8 cellular contexts compared by ENCODE assay signal in genomic region chr1:229514578-229515275, GRCh38. TPM values are rescaled to one million over a fixed set of nuclear protein-coding genes. Genes with fewer than 3 reads are reported as not detected.
A peak's percentile ranks its signal among the peaks of the same experiment; 100 is the strongest.
DNase-seq lines count a peak whose midpoint lies in the region; ATAC-seq and TF ChIP-seq lines count a peak whose summit lies in the region.

No MANE protein-coding gene starts in this region.

- no peak overlapping the region for H3K4me2 ChIP-seq in KMS-11

- no peaks in the 10 kb centered on the region for H3K9me3 Mint-ChIP-seq in type B pancreatic cell

- H3K4me1 ChIP-seq in KMS-11 (ENCODE audit: low read depth, poor library complexity, severe bottlenecking), result peaks cover 14% of the 10 kb centered on the region
- H3K4me1 ChIP-seq in foreskin keratinocyte, result no peaks in the 10 kb centered on the region

- H3K9ac ChIP-seq in KMS-11, result no peak overlapping the region

- H3K27me3 ChIP-seq in KMS-11 (ENCODE audit: insufficient read depth, low read depth), result no peaks in the 10 kb centered on the region
- no peaks in the 10 kb centered on the region for H3K27me3 ChIP-seq in foreskin keratinocyte

- no peaks in the 10 kb centered on the region for H3K36me3 ChIP-seq in KMS-11 (ENCODE audit: insufficient read depth)

- H3K27ac ChIP-seq in KMS-11 (no peak overlapping the region), foreskin keratinocyte (no peak overlapping the region)

- peak; percentile 85 for DNase-seq in AG20443 (ENCODE audit: low spot score)
- peak; percentile 82 for DNase-seq in RPMI8226
- DNase-seq in activated effector memory CD4-positive, alpha-beta T cell treated with Interleukin-2 at 50 U/mL for 16 hours, result peak; percentile 40
- DNase-seq in foreskin keratinocyte, result peak; percentile 18 to 55
- peak; percentile 26 for DNase-seq in occipital lobe (lab: John Stamatoyannopoulos, UW)
- no peak for DNase-seq in type B pancreatic cell (ENCODE audit: extremely low spot score, unreplicated experiment)

- H3K27me3 Mint-ChIP-seq in type B pancreatic cell, result no peaks in the 10 kb centered on the region

- H3K4me1 Mint-ChIP-seq in type B pancreatic cell (ENCODE audit: unreplicated experiment), result no peaks in the 10 kb centered on the region

- no peak overlapping the region for H3K27ac Mint-ChIP-seq in type B pancreatic cell

- no peak overlapping the region for H3K4me3 Mint-ChIP-seq in type B pancreatic cell

- TF ChIP-seq CTCF in KMS-11 (conservative IDR thresholded peaks at IDR 0.05; ENCODE audit: low read depth, low read length) (peak; percentile 92), foreskin keratinocyte (conservative IDR thresholded peaks at IDR 0.05) (peak; percentile 86), type B pancreatic cell (conservative IDR thresholded peaks at IDR 0.05) (peak; percentile 88)

- peak; percentile 68 for ATAC-seq in GM18868 (IDR thresholded peaks at IDR 0.05; ENCODE audit: unreplicated experiment)
- peak; percentile 92 for ATAC-seq in foreskin keratinocyte

- H4K20me1 ChIP-seq in KMS-11 (ENCODE audit: insufficient read depth), result no peaks in the 10 kb centered on the region

- no peak overlapping the region for H2AFZ ChIP-seq in KMS-11 (ENCODE audit: low read depth)

- H3K4me3 ChIP-seq in KMS-11 (IDR thresholded peaks at IDR 0.05; ENCODE audit: insufficient read depth, low read depth, low read length), result no peak overlapping the region

- H3K79me2 ChIP-seq in KMS-11 (ENCODE audit: insufficient read depth, low read depth), result no peaks in the 10 kb centered on the region

- no peaks in the 10 kb centered on the region for H3K36me3 Mint-ChIP-seq in type B pancreatic cell

RNA-seq across cellular contexts. Expression of gene NUP133, which starts 6.6 kb away (rescaled TPM):
- total RNA-seq in foreskin keratinocyte (31.6 and 32.5 TPM in 2 replicates), occipital lobe (63.9 TPM), type B pancreatic cell (ENCODE audit: low replicate concordance) (46.2 and 53.9 TPM in 2 replicates)
- 17.9 and 20.2 TPM in 2 replicates for polyA plus RNA-seq in foreskin keratinocyte

RNA-seq across cellular contexts. Expression of gene ABCB10, which starts 43.8 kb away (rescaled TPM):
- 14.7 and 17.2 TPM in 2 replicates for total RNA-seq in foreskin keratinocyte
- 5.0 and 7.0 TPM in 2 replicates for polyA plus RNA-seq in foreskin keratinocyte
- total RNA-seq in occipital lobe, result 17.3 TPM
- total RNA-seq in type B pancreatic cell (ENCODE audit: low replicate concordance), result 19.4 and 24.1 TPM in 2 replicates
